26 cellular contexts compared by ENCODE assay signal in genomic region chr7:93530701-93531100, GRCh38. TPM values are rescaled to one million over a fixed set of nuclear protein-coding genes. Genes with fewer than 3 reads are reported as not detected.
"Had no signal": no experiment of that assay in that cellular context is flagged by ENCODE, and none has a peak within 500 bp of the region (broad histone marks: within the 10 kb centered on the region; RNA-seq: fewer than 3 reads in every experiment).

No MANE protein-coding gene starts in this region.

- H3K4me1 Mint-ChIP-seq: activated naive CD4-positive, alpha-beta T cell treated with anti-CD3 and anti-CD28 coated beads, Interleukin-2, amount 50 U/mL, for 24 hours had no signal

- H3K27me3 ChIP-seq: breast epithelium, colonic mucosa, Peyer's patch, SJSA1 had no signal

- H3K27me3 Mint-ChIP-seq: activated naive CD4-positive, alpha-beta T cell treated with anti-CD3 and anti-CD28 coated beads, Interleukin-2, amount 50 U/mL, for 24 hours had no signal

- H3K36me3 Mint-ChIP-seq: activated naive CD4-positive, alpha-beta T cell treated with anti-CD3 and anti-CD28 coated beads, Interleukin-2, amount 50 U/mL, for 24 hours had no signal

- H3K4me3 ChIP-seq: breast epithelium, colonic mucosa, Peyer's patch, SJSA1 had no signal

- H3K4me3 Mint-ChIP-seq: activated CD8-positive, alpha-beta T cell treated with anti-CD3 and anti-CD28 coated beads, Interleukin-2, amount 10 ng/mL, durations not matched to agents 7 days and 5 days; activated naive CD4-positive, alpha-beta T cell treated with anti-CD3 and anti-CD28 coated beads, Interleukin-2, amount 50 U/mL, for 24 hours had no signal

- H3K27ac Mint-ChIP-seq: activated CD8-positive, alpha-beta T cell treated with anti-CD3 and anti-CD28 coated beads, Interleukin-2, amount 10 ng/mL, durations not matched to agents 7 days and 5 days; activated naive CD4-positive, alpha-beta T cell treated with anti-CD3 and anti-CD28 coated beads, Interleukin-2, amount 50 U/mL, for 24 hours had no signal

- H3K9me3 ChIP-seq: breast epithelium, colonic mucosa, Peyer's patch, SJSA1 had no signal

- H3K36me3 ChIP-seq: breast epithelium, colonic mucosa, Peyer's patch, SJSA1 had no signal

- H3K27ac ChIP-seq: breast epithelium, colonic mucosa, Peyer's patch, RWPE1, SJSA1 had no signal

- H3K9me3 Mint-ChIP-seq: activated naive CD4-positive, alpha-beta T cell treated with anti-CD3 and anti-CD28 coated beads, Interleukin-2, amount 50 U/mL, for 24 hours had no signal

- DNase-seq: activated CD4-positive, alpha-beta T cell treated with anti-CD3 and anti-CD28 coated beads for 4 hours; activated CD4-positive, alpha-beta T cell treated with anti-CD3 and anti-CD28 coated beads, Interleukin-2, amount 50 U/mL, for 4 hours; activated CD8-positive, alpha-beta memory T cell treated with anti-CD3 and anti-CD28 coated beads, Interleukin-2, amount 50 U/mL, for 48 hours; activated CD8-positive, alpha-beta T cell treated with anti-CD3 and anti-CD28 coated beads, Interleukin-2, amount 10 ng/mL, durations not matched to agents 7 days and 5 days; activated effector memory CD4-positive, alpha-beta T cell treated with Interleukin-2 at 50 U/mL for 16 hours; activated naive CD4-positive, alpha-beta T cell; activated T-cell treated with anti-CD3 and anti-CD28 coated beads, Interleukin-2, amount 50 U/mL, for 1 hour; aorta; caudate nucleus; colonic mucosa; MM.1S; NCI-H1105 treated with DMSO at 0.1 percent for 48 hours; NCI-H1436 treated with DMSO at 0.1 percent for 48 hours; NCI-H1930; NCI-H2227 treated with DMSO at 0.1 percent for 48 hours; NCI-H510A; NCI-H774; NK-92 treated with Interleukin-12 subunit alpha and Interleukin-12 subunit beta, amount 100 ng/mL, for 24 hours; Peyer's patch; Right ventricle myocardium superior; SW 1271 had no signal

- H3K4me1 ChIP-seq: breast epithelium, colonic mucosa, Peyer's patch, SJSA1 had no signal

RNA-seq across cellular contexts. Expression of gene CALCR, which starts 43.8 kb away (rescaled TPM):
- total RNA-seq: activated CD8-positive, alpha-beta T cell treated with anti-CD3 and anti-CD28 coated beads, Interleukin-2, amount 10 ng/mL, durations not matched to agents 7 days and 5 days; colonic mucosa; Peyer's patch; SJSA1; T-helper 1 cell treated with Interleukin-12 subunit alpha and Interleukin-12 subunit beta and Interleukin-4 antibody, amounts not matched to agents 30 ng/mL and 1 ng/mL, for 36 hours had no signal
